Comparison of ENCODE assay signal across 1 cellular context in the genomic region with DNA sequence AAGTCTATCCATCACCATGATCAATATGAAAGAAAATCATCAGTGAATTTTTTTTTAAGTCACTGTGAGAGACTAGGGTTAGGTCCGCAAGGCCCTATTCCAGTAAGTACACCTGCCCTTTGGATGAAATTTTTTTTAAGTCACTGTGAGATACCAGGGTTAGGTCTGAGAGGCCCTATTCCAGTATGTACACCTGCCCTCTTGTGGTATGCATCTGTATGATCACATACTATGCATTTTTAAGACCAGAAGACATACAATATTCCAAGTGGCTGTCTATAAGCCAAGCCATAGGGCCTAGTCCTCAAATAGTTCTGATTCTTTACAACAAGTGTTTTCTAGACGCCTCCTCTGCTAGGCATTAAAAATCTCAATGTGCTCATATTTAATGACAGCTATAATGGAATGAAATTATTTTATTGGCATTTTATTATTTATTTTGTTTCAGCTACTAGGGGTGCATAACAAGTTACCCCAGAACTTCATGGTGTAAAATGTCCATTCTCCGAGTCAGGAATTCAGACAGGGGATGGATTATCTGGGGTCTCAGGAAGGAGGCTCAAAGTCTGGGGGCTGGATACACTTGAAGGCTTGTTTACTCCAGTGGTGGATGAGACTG.
TF ChIP-seq lines count a peak whose summit lies in the region.

No MANE protein-coding gene starts in this region.

TF ChIP-seq in liver, 16 proteins besides CTCF, POLR2A, EP300 and RAD21 (continued from another document):
- TF ChIP-seq, protein P1, sequence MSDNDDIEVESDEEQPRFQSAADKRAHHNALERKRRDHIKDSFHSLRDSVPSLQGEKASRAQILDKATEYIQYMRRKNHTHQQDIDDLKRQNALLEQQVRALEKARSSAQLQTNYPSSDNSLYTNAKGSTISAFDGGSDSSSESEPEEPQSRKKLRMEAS (IDR thresholded peaks at IDR 0.05): no peak
- TF ChIP-seq, protein P2, sequence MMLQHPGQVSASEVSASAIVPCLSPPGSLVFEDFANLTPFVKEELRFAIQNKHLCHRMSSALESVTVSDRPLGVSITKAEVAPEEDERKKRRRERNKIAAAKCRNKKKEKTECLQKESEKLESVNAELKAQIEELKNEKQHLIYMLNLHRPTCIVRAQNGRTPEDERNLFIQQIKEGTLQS (IDR thresholded peaks at IDR 0.05): no peak
- TF ChIP-seq FOXA1 (IDR thresholded peaks at IDR 0.05): no peak
- TF ChIP-seq HNF4A (conservative IDR thresholded peaks at IDR 0.05): no peak
